Comparison of ENCODE assay signal across 8 cellular contexts in the genomic region with DNA sequence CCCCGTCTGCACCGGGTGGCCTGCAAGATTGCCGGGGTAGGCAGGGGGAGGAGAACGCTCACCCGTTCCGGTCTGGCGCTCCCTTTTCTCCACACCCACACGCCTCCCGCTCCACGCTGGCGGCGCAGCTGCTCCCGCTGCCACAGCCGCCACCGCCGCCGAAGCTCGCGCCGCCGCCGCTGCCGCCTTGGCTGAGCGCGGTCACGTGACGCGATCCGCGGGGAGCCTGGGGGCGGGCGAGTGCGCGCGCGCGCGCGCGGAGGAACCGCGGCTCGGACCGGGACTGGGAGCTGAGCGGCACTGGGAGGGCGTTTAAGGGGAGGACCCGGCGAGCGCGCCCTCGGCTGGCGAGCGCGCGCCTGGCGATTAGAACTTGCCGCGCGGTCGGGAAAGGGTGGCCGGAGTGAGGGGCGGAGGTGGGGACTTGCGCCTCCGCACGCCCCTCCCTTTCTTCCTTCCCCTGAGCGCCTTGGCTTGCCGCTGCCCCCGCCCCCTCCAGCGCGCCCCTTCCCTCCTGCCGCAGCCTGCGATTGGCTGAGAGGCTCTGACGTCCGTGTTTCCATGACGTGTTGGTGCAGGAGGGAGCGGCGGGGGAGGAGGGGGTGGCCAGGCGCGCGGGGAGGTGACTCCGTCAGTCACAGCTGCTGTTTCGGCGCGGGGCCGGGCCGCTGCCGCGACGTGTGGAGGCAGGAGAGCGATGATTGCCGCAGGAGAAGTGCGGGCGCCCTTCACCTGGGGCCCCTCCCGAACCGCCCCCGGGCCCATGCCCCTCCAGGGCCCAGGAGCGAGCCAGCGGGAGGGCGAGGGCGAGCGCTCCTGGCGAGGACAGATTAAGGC. TPM values are rescaled to one million over a fixed set of nuclear protein-coding genes. Genes with fewer than 3 reads are reported as not detected.
DNase-seq lines count a peak whose midpoint lies in the region; ATAC-seq and TF ChIP-seq lines count a peak whose summit lies in the region.

No MANE protein-coding gene starts in this region.

- H3K4me1 ChIP-seq in fibroblast of lung (ENCODE audit: control insufficient read depth, extremely low read depth, insufficient read depth, low read length) = no peaks in the 10 kb centered on the region
- H3K4me1 ChIP-seq in naive thymus-derived CD4-positive, alpha-beta T cell (ENCODE audit: control insufficient read depth in 2 of 2, insufficient read depth in 2 of 2, low read length in 2 of 2) = peaks cover 11 to 21% of the 10 kb centered on the region in 2 donors

- H3K9me3 ChIP-seq in fibroblast of lung (ENCODE audit: control insufficient read depth, insufficient read depth, low read depth, low read length) = no peaks in the 10 kb centered on the region
- H3K9me3 ChIP-seq in naive thymus-derived CD4-positive, alpha-beta T cell (ENCODE audit: control insufficient read depth in 2 of 3, low read length in 3 of 3) = peaks cover 0 to 4% (median 0%) of the 10 kb centered on the region in 3 experiments

- TF ChIP-seq CTCF in fibroblast of lung (conservative IDR thresholded peaks at IDR 0.05 in 1 of 2, IDR thresholded peaks at IDR 0.05 in 1 of 2; ENCODE audit: low read depth in 1 of 2, low read length in 2 of 2) = no peak

- H3K27ac Mint-ChIP-seq in activated T-helper 17 cell treated with anti-CD3 and anti-CD28 coated beads, Interleukin-2, amount 50 U/mL, for 72 hours = peak overlapping the region; percentile 95
- H3K27ac Mint-ChIP-seq in naive thymus-derived CD4-positive, alpha-beta T cell = peak overlapping the region; percentile 85 to 100 (median 95)
- H3K27ac Mint-ChIP-seq in stimulated activated memory B cell treated with anti-CD40 and anti-IgM and Interleukin-4, amounts not matched to agents 10 μg/mL and 1 μg/mL and 100 μg/mL, for 72 hours = peak overlapping the region; percentile 98

- no peaks in the 10 kb centered on the region for H3K27me3 ChIP-seq in fibroblast of lung (ENCODE audit: control insufficient read depth, insufficient read depth, low read length)
- H3K27me3 ChIP-seq in naive thymus-derived CD4-positive, alpha-beta T cell (ENCODE audit: control insufficient read depth in 2 of 2, insufficient read depth in 2 of 2, low read length in 2 of 2) = no peaks in the 10 kb centered on the region

- peak; percentile 74 for ATAC-seq in activated T-helper 17 cell treated with anti-CD3 and anti-CD28 coated beads, Interleukin-2, amount 50 U/mL, for 72 hours (replicated peaks)
- peak; percentile 85 for ATAC-seq in naive thymus-derived CD4-positive, alpha-beta T cell
- peak; percentile 88 for ATAC-seq in stimulated activated memory B cell treated with anti-CD40 and anti-IgM and Interleukin-4, amounts not matched to agents 10 μg/mL and 1 μg/mL and 100 μg/mL, for 72 hours

- peak overlapping the region; percentile 98 for H3K27ac ChIP-seq in fibroblast of lung (ENCODE audit: insufficient read depth, low read length)
- peak overlapping the region; percentile 92 for H3K27ac ChIP-seq in naive thymus-derived CD4-positive, alpha-beta T cell (ENCODE audit: low read depth, low read length)

- peak overlapping the region; percentile 92 for H3K4me3 Mint-ChIP-seq in activated T-helper 17 cell treated with anti-CD3 and anti-CD28 coated beads, Interleukin-2, amount 50 U/mL, for 72 hours
- H3K4me3 Mint-ChIP-seq in naive thymus-derived CD4-positive, alpha-beta T cell = peak overlapping the region; percentile 89 to 99 (median 93)
- peak overlapping the region; percentile 94 for H3K4me3 Mint-ChIP-seq in stimulated activated memory B cell treated with anti-CD40 and anti-IgM and Interleukin-4, amounts not matched to agents 10 μg/mL and 1 μg/mL and 100 μg/mL, for 72 hours

- intact Hi-C loops in naive thymus-derived CD4-positive, alpha-beta T cell (cut with micrococcal nuclease) = loop anchor here (1.0 to 5.0 kb wide), 22 partner anchors 47 to 1674 kb away; partner anchors contain the start of genes CEP290 (in 2 of the 2), DUSP6 (in 2 of the 2), TMTC3 (in 2 of the 2) and POC1B (in 1 of the 2)

- H3K36me3 ChIP-seq in fibroblast of lung (ENCODE audit: control insufficient read depth, insufficient read depth, low read length) = no peaks in the 10 kb centered on the region
- H3K36me3 ChIP-seq in naive thymus-derived CD4-positive, alpha-beta T cell (ENCODE audit: control insufficient read depth in 2 of 3, insufficient read depth in 3 of 3, low read length in 3 of 3) = peaks cover 0 to 4% (median 0%) of the 10 kb centered on the region in 3 experiments

- H4K20me1 ChIP-seq in fibroblast of lung (ENCODE audit: control insufficient read depth, extremely low read depth, insufficient read depth, low read length) = no peaks in the 10 kb centered on the region

- no peaks in the 10 kb centered on the region for H3K27me3 Mint-ChIP-seq in activated T-helper 17 cell treated with anti-CD3 and anti-CD28 coated beads, Interleukin-2, amount 50 U/mL, for 72 hours
- H3K27me3 Mint-ChIP-seq in naive thymus-derived CD4-positive, alpha-beta T cell = peaks cover 0 to 54% (median 0%) of the 10 kb centered on the region in 5 donors
- no peaks in the 10 kb centered on the region for H3K27me3 Mint-ChIP-seq in stimulated activated memory B cell treated with anti-CD40 and anti-IgM and Interleukin-4, amounts not matched to agents 10 μg/mL and 1 μg/mL and 100 μg/mL, for 72 hours

- DNase-seq in EH (ENCODE audit: low read depth) (peak; percentile 99), GOT3 (lab: John Stamatoyannopoulos, UW) (peak; percentile 95), LHCN-M2 (ENCODE audit: low read depth) (peak; percentile 99), RPMI7951 (ENCODE audit: low read depth) (peak; percentile 98), fibroblast of lung (ENCODE audit: low read depth in 2 of 2) (peak; percentile 99)
- peak; percentile 94 to 99 (median 97) for DNase-seq in naive thymus-derived CD4-positive, alpha-beta T cell

- POLR2A ChIA-PET in naive thymus-derived CD4-positive, alpha-beta T cell (lab: Charles Lee) = interaction anchor here (0.6 to 2.5 kb wide), 27 partner anchors 9 to 1568 kb away, joined by 3 to 26 read pairs (median 4); partner anchors contain the start of genes CEP290 and GALNT4

- no peaks in the 10 kb centered on the region for H3K9me3 Mint-ChIP-seq in activated T-helper 17 cell treated with anti-CD3 and anti-CD28 coated beads, Interleukin-2, amount 50 U/mL, for 72 hours
- H3K9me3 Mint-ChIP-seq in naive thymus-derived CD4-positive, alpha-beta T cell = peaks cover 0 to 14% (median 0%) of the 10 kb centered on the region in 11 donors
- H3K9me3 Mint-ChIP-seq in stimulated activated memory B cell treated with anti-CD40 and anti-IgM and Interleukin-4, amounts not matched to agents 10 μg/mL and 1 μg/mL and 100 μg/mL, for 72 hours = peaks cover 3% of the 10 kb centered on the region

- peak overlapping the region; percentile 72 to 94 (median 85) for H3K4me3 ChIP-seq in fibroblast of lung (replicated peaks in 1 of 4; ENCODE audit: control extremely low read depth in 1 of 4, insufficient read depth in 1 of 4, low read depth in 3 of 4, low read length in 4 of 4)
- peak overlapping the region; percentile 90 for H3K4me3 ChIP-seq in naive thymus-derived CD4-positive, alpha-beta T cell (ENCODE audit: low read length)

- H3K36me3 Mint-ChIP-seq in activated T-helper 17 cell treated with anti-CD3 and anti-CD28 coated beads, Interleukin-2, amount 50 U/mL, for 72 hours (ENCODE audit: low read depth) = peaks cover 29% of the 10 kb centered on the region
- H3K36me3 Mint-ChIP-seq in naive thymus-derived CD4-positive, alpha-beta T cell = no peaks in the 10 kb centered on the region
- H3K36me3 Mint-ChIP-seq in stimulated activated memory B cell treated with anti-CD40 and anti-IgM and Interleukin-4, amounts not matched to agents 10 μg/mL and 1 μg/mL and 100 μg/mL, for 72 hours = peaks cover 20% of the 10 kb centered on the region

- peak overlapping the region; percentile 86 for H2AFZ ChIP-seq in fibroblast of lung (ENCODE audit: low read length)

- H3K9ac ChIP-seq in fibroblast of lung (ENCODE audit: insufficient read depth, low read length) = peak overlapping the region; percentile 96

- CTCF ChIA-PET in naive thymus-derived CD4-positive, alpha-beta T cell (lab: Charles Lee) = interaction anchor here (0.8 to 1.7 kb wide), 3 partner anchors 53 to 241 kb away, joined by 3 to 4 read pairs (median 4); no protein-coding TSS in a partner anchor

- peaks cover 41% of the 10 kb centered on the region for H3K79me2 ChIP-seq in fibroblast of lung (ENCODE audit: control insufficient read depth, insufficient read depth, low read length)

- H3K4me1 Mint-ChIP-seq in activated T-helper 17 cell treated with anti-CD3 and anti-CD28 coated beads, Interleukin-2, amount 50 U/mL, for 72 hours = peaks cover 29% of the 10 kb centered on the region
- peaks cover 17 to 42% (median 37%) of the 10 kb centered on the region in 7 donors for H3K4me1 Mint-ChIP-seq in naive thymus-derived CD4-positive, alpha-beta T cell
- peaks cover 28% of the 10 kb centered on the region for H3K4me1 Mint-ChIP-seq in stimulated activated memory B cell treated with anti-CD40 and anti-IgM and Interleukin-4, amounts not matched to agents 10 μg/mL and 1 μg/mL and 100 μg/mL, for 72 hours

- H3K4me2 ChIP-seq in fibroblast of lung (ENCODE audit: extremely low read depth, insufficient read depth, low read length) = no peak overlapping the region

RNA-seq across cellular contexts. Expression of gene ATP2B1, which starts 0.7 kb away (rescaled TPM):
- total RNA-seq in LHCN-M2 (2014; rRNA removed) = 467 and 521 TPM in 2 replicates
- polyA plus RNA-seq in LHCN-M2 (2012) = 134 TPM
- 91.2 and 97.9 TPM in 2 replicates for total RNA-seq in RPMI7951 (2014; rRNA removed; shearing (Covaris generic))
- total RNA-seq in activated T-helper 17 cell treated with anti-CD3 and anti-CD28 coated beads, Interleukin-2, amount 50 U/mL, for 72 hours = 10 to 100 TPM; 21.1 to 27.0 TPM
- 101 and 141 TPM in 2 replicates for total RNA-seq in fibroblast of lung
- polyA plus RNA-seq in fibroblast of lung = 43.0 and 64.3 TPM in 2 replicates
- 39.8 and 57.0 TPM in 2 replicates for polyA plus RNA-seq in fibroblast of lung (2012)
- polyA minus RNA-seq in fibroblast of lung (ENCODE audit: low replicate concordance) = 7.4 and 17.9 TPM in 2 replicates
- 100 to 1,000 TPM in 1 of 5 experiments, 10 to 100 TPM in 4; 21.9 to 101 (median 50.6) TPM for total RNA-seq in naive thymus-derived CD4-positive, alpha-beta T cell
- polyA plus RNA-seq in naive thymus-derived CD4-positive, alpha-beta T cell = 10 to 100 TPM; 11.0 to 25.0 TPM

Comparison
In these comparisons a context has a peak if more than half of its experiments do, and no peak if none do; other contexts are left out.
1. Peak in every context shown above with its lines: DNase-seq, ATAC-seq, H3K4me3 ChIP-seq and H3K27ac ChIP-seq.